In genomic region chr9:88945636-88946333, GRCh38 we compare ENCODE assay signal across 18 cellular contexts. TPM values are rescaled to one million over a fixed set of nuclear protein-coding genes. Genes with fewer than 3 reads are reported as not detected.
DNase-seq lines count a peak whose midpoint lies in the region; ATAC-seq lines count a peak whose summit lies in the region.
"Had no signal": no experiment of that assay in that cellular context is flagged by ENCODE, and none has a peak within 500 bp of the region (broad histone marks: within the 10 kb centered on the region; RNA-seq: fewer than 3 reads in every experiment).

No MANE protein-coding gene starts in this region.

- ATAC-seq in stimulated activated naive CD8-positive, alpha-beta T cell treated with anti-CD3 and anti-CD28 coated beads, Interleukin-15, amount 100 ng/mL, for 72 hours, result peak; percentile 48
- no peak for ATAC-seq in stimulated activated naive CD8-positive, alpha-beta T cell treated with anti-CD3 and anti-CD28 coated beads, Interleukin-15, Interleukin-2, amounts not matched to agents 100 U/mL and 50 U/mL, for 24 hours
- ATAC-seq: CD8-positive, alpha-beta T cell; GM12878 had no signal

- H3K4me3 Mint-ChIP-seq in stimulated activated naive CD8-positive, alpha-beta T cell treated with anti-CD3 and anti-CD28 coated beads, Interleukin-15, amount 100 ng/mL, for 72 hours, result no peak overlapping the region
- H3K4me3 Mint-ChIP-seq: CD4-positive, alpha-beta T cell; CD8-positive, alpha-beta T cell had no signal

- H3K9me3 ChIP-seq in mesenchymal stem cell (ENCODE audit: control insufficient read depth, low read length), result no peaks in the 10 kb centered on the region
- H3K9me3 ChIP-seq: BE2C, BLaER1, Caco-2 had no signal

- H2AFZ ChIP-seq in mesenchymal stem cell (ENCODE audit: low read depth, low read length), result no peak overlapping the region

- H2BK5ac ChIP-seq in mesenchymal stem cell (ENCODE audit: low read depth, low read length, poor library complexity, severe bottlenecking), result no peak overlapping the region

- H3K18ac ChIP-seq in mesenchymal stem cell (ENCODE audit: low read depth in 1 of 2, low read length in 2 of 2), result no peak overlapping the region

- no peak overlapping the region for H3K27ac Mint-ChIP-seq in stimulated activated naive CD8-positive, alpha-beta T cell treated with anti-CD3 and anti-CD28 coated beads, Interleukin-15, amount 100 ng/mL, for 72 hours
- H3K27ac Mint-ChIP-seq: CD4-positive, alpha-beta T cell; CD8-positive, alpha-beta T cell had no signal

- peak overlapping the region; percentile 36 for H4K8ac ChIP-seq in mesenchymal stem cell (ENCODE audit: low read length)

- H4K91ac ChIP-seq in mesenchymal stem cell (ENCODE audit: low read length), result peak overlapping the region; percentile 18

- peaks cover 14% of the 10 kb centered on the region for H3K4me1 ChIP-seq in mesenchymal stem cell (ENCODE audit: control insufficient read depth, insufficient read depth, low read depth, low read length)

- DNase-seq in stimulated activated naive CD8-positive, alpha-beta T cell treated with anti-CD3 and anti-CD28 coated beads, Interleukin-15, amount 100 ng/mL, for 72 hours, result no peak
- DNase-seq in stimulated activated naive CD8-positive, alpha-beta T cell treated with anti-CD3 and anti-CD28 coated beads, Interleukin-15, Interleukin-2, amounts not matched to agents 100 U/mL and 50 U/mL, for 24 hours, result no peak
- peak; percentile 51 for DNase-seq in ELR (ENCODE audit: low read depth)
- DNase-seq in mesenchymal stem cell, result no peak
- no peak for DNase-seq in HK-2 (ENCODE audit: unreplicated experiment)
- no peak for DNase-seq in NCI-H1105 treated with DMSO at 0.1 percent for 48 hours (lab: John Stamatoyannopoulos, UW)
- DNase-seq: 8988T; ACHN; BE2C; C1 segment of cervical spinal cord; Caco-2; Calu3; CD4-positive, alpha-beta T cell; CD8-positive, alpha-beta T cell; DMS79 treated with DMSO at 0.1 percent for 48 hours; GDM1 had no signal

- H3K23ac ChIP-seq in mesenchymal stem cell (ENCODE audit: low read length in 2 of 2), result no peak overlapping the region

- H3K4me2 ChIP-seq in mesenchymal stem cell (ENCODE audit: low read length, poor library complexity, severe bottlenecking), result no peak overlapping the region
- H3K4me2 ChIP-seq: BLaER1 had no signal

- 61% methylated on average over 2 of the region's 4 CpGs for WGBS in mesenchymal stem cell

- no peak overlapping the region for H2BK120ac ChIP-seq in mesenchymal stem cell (ENCODE audit: low read depth, low read length)

- H3K79me1 ChIP-seq in mesenchymal stem cell (replicated peaks; ENCODE audit: low read length, poor library complexity, severe bottlenecking), result no peaks in the 10 kb centered on the region

- H2BK15ac ChIP-seq in mesenchymal stem cell (ENCODE audit: low read depth, poor library complexity, severe bottlenecking), result no peak overlapping the region

- H3K27me3 Mint-ChIP-seq in stimulated activated naive CD8-positive, alpha-beta T cell treated with anti-CD3 and anti-CD28 coated beads, Interleukin-15, amount 100 ng/mL, for 72 hours, result peaks cover 7% of the 10 kb centered on the region

- H3K27me3 ChIP-seq in mesenchymal stem cell (ENCODE audit: control insufficient read depth in 1 of 2, insufficient read depth in 1 of 2, low read length in 2 of 2), result no peaks in the 10 kb centered on the region
- H3K27me3 ChIP-seq: BE2C, BLaER1 had no signal

- no peak overlapping the region for H3K4me3 ChIP-seq in mesenchymal stem cell (ENCODE audit: insufficient read depth in 1 of 2, low read depth in 1 of 2, low read length in 2 of 2)
- H3K4me3 ChIP-seq: BLaER1, GM12878 had no signal

- H3K4me1 Mint-ChIP-seq in stimulated activated naive CD8-positive, alpha-beta T cell treated with anti-CD3 and anti-CD28 coated beads, Interleukin-15, amount 100 ng/mL, for 72 hours, result peaks cover 8% of the 10 kb centered on the region

- no peak overlapping the region for H2AK5ac ChIP-seq in mesenchymal stem cell (ENCODE audit: low read length, severe bottlenecking)

- peak overlapping the region in 1 of 2 experiments; percentile 86 for H3K14ac ChIP-seq in mesenchymal stem cell (ENCODE audit: low read length in 2 of 2)

- H3K9ac ChIP-seq in mesenchymal stem cell (ENCODE audit: low read length), result no peak overlapping the region
- H3K9ac ChIP-seq: BLaER1 had no signal

- no peaks in the 10 kb centered on the region for H3K9me3 Mint-ChIP-seq in stimulated activated naive CD8-positive, alpha-beta T cell treated with anti-CD3 and anti-CD28 coated beads, Interleukin-15, amount 100 ng/mL, for 72 hours
- H3K9me3 Mint-ChIP-seq: CD4-positive, alpha-beta T cell; CD8-positive, alpha-beta T cell had no signal

- H3K36me3 ChIP-seq in mesenchymal stem cell (ENCODE audit: control insufficient read depth in 1 of 2, insufficient read depth in 2 of 2, low read depth in 1 of 2, low read length in 2 of 2), result no peaks in the 10 kb centered on the region
- H3K36me3 ChIP-seq: BE2C, BLaER1 had no signal

- no peak overlapping the region for H2BK12ac ChIP-seq in mesenchymal stem cell (ENCODE audit: low read length in 2 of 2)

- no peak overlapping the region for H3K4ac ChIP-seq in mesenchymal stem cell (ENCODE audit: low read depth in 1 of 2, low read length in 2 of 2)

- no peak overlapping the region for H3K27ac ChIP-seq in mesenchymal stem cell (ENCODE audit: low read length, poor library complexity, severe bottlenecking)
- H3K27ac ChIP-seq: BLaER1 had no signal

RNA-seq across cellular contexts. Expression of gene S1PR3, which starts 45.5 kb away (rescaled TPM):
- polyA plus RNA-seq in mesenchymal stem cell (2013, experiment 1 of 2), result 71.1 TPM
- 71.6 TPM for polyA plus RNA-seq in mesenchymal stem cell (2013, experiment 2 of 2)
